ENCODE assay signal across 8 cellular contexts in genomic region chr16:49921791-49922456, GRCh38.
DNase-seq lines count a peak whose midpoint lies in the region; ATAC-seq and TF ChIP-seq lines count a peak whose summit lies in the region.

No MANE protein-coding gene starts in this region.

- no peaks in the 10 kb centered on the region for H4K20me1 ChIP-seq in osteoblast (ENCODE audit: insufficient read depth, low read length)

- no peak overlapping the region for H3K4me2 ChIP-seq in osteoblast (ENCODE audit: insufficient read depth, low read length)

- in situ Hi-C loops in GM13977 (cut with MboI; ENCODE audit: low pct_unique_long_range_greater_than_20kb, low sequenced_read_pairs, unreplicated experiment) = no loop called here

- H3K79me2 ChIP-seq in osteoblast (ENCODE audit: insufficient read depth, low read length) = no peaks in the 10 kb centered on the region

- TF ChIP-seq POLR2A in vagina (IDR thresholded peaks at IDR 0.05) = no peak

- no peak overlapping the region for H3K27ac ChIP-seq in A673 (ENCODE audit: low read depth, low read length, poor library complexity, severe bottlenecking)
- no peak overlapping the region for H3K27ac ChIP-seq in foreskin keratinocyte
- H3K27ac ChIP-seq in osteoblast (ENCODE audit: low read depth, low read length) = no peak overlapping the region
- no peak overlapping the region for H3K27ac ChIP-seq in vagina

- POLR2A ChIA-PET in A673 (lab: Charles Lee; ENCODE audit: low non-redundant PET) = no interaction called here

- no peaks in the 10 kb centered on the region for H3K4me1 ChIP-seq in A673 (ENCODE audit: insufficient read depth, low read length, poor library complexity, severe bottlenecking)
- no peaks in the 10 kb centered on the region for H3K4me1 ChIP-seq in foreskin keratinocyte
- no peaks in the 10 kb centered on the region for H3K4me1 ChIP-seq in osteoblast (ENCODE audit: insufficient read depth, low read length)
- H3K4me1 ChIP-seq in vagina = no peaks in the 10 kb centered on the region

- H3K4me3 ChIP-seq in A673 (ENCODE audit: low read depth, low read length, poor library complexity, severe bottlenecking) (no peak overlapping the region), osteoblast (ENCODE audit: insufficient read depth, low read length) (no peak overlapping the region), vagina (no peak overlapping the region)

- H2AFZ ChIP-seq in osteoblast (ENCODE audit: low read length) = no peak overlapping the region

- ATAC-seq in foreskin keratinocyte = peak; percentile 47

- peak; percentile 81 for TF ChIP-seq CTCF in A673 (conservative IDR thresholded peaks at IDR 0.05; ENCODE audit: low read depth, low read length)
- peak; percentile 72 for TF ChIP-seq CTCF in GM13977 (IDR thresholded peaks at IDR 0.05; ENCODE audit: extremely low read depth, insufficient read depth, missing control alignments)
- peak; percentile 56 for TF ChIP-seq CTCF in foreskin keratinocyte (conservative IDR thresholded peaks at IDR 0.05)
- TF ChIP-seq CTCF in osteoblast (IDR thresholded peaks at IDR 0.05; ENCODE audit: extremely low read depth, low read depth, low read length) = peak; percentile 67
- TF ChIP-seq CTCF in vagina (IDR thresholded peaks at IDR 0.05) = peak in 2 of 3 experiments; percentile 46 to 63

- H3K9me3 ChIP-seq in A673 (ENCODE audit: low read depth, low read length, poor library complexity, severe bottlenecking) (no peaks in the 10 kb centered on the region), osteoblast (ENCODE audit: low read depth, low read length) (no peaks in the 10 kb centered on the region), vagina (no peaks in the 10 kb centered on the region)

- H3K36me3 ChIP-seq in A673 (ENCODE audit: insufficient read depth, low read length, poor library complexity, severe bottlenecking) (no peaks in the 10 kb centered on the region), osteoblast (ENCODE audit: insufficient read depth, low read length) (no peaks in the 10 kb centered on the region), vagina (no peaks in the 10 kb centered on the region)

- CTCF ChIA-PET in A673 (lab: Charles Lee) = interaction anchor here (0.8 to 2.3 kb wide), 4 partner anchors 278 to 517 kb away, joined by 3 to 9 read pairs (median 6); no protein-coding TSS in a partner anchor

- H3K27me3 ChIP-seq in A673 (replicated peaks; ENCODE audit: insufficient read depth, low read depth, low read length, poor library complexity) (no peaks in the 10 kb centered on the region), foreskin keratinocyte (no peaks in the 10 kb centered on the region), osteoblast (ENCODE audit: insufficient read depth, low read length) (no peaks in the 10 kb centered on the region), vagina (no peaks in the 10 kb centered on the region)

- DNase-seq in A673 (ENCODE audit: low spot score) = peak; percentile 75
- DNase-seq in GM13977 (ENCODE audit: low spot score) = peak; percentile 67
- peak; percentile 40 for DNase-seq in NCI-H460 (ENCODE audit: extremely low read depth, low read depth)
- peak; percentile 45 for DNase-seq in activated T-cell treated with anti-CD3 and anti-CD28 coated beads, Interleukin-2, amount 50 U/mL, for 1 hour
- DNase-seq in foreskin keratinocyte = no peak
- DNase-seq in osteoblast (ENCODE audit: insufficient read length, low spot score, missing footprints) = peak; percentile 87
- DNase-seq in vagina (ENCODE audit: extremely low spot score in 2 of 2) = no peak
- no peak for DNase-seq in NCI-H345 (lab: John Stamatoyannopoulos, UW)

- intact Hi-C loops in A673 (cut with micrococcal nuclease; ENCODE audit: unreplicated experiment) = loop anchor here (1.0 to 10.0 kb wide), 5 partner anchors 280 to 514 kb away; no protein-coding TSS in a partner anchor
- intact Hi-C loops in vagina (cut with DNase I) = no loop called here

- BruUV-seq in A673 (replicated peaks; lab: Mats Ljungman, UMichigan) = no TSS peak

Comparison
In these comparisons a context has a peak if more than half of its experiments do, and no peak if none do; other contexts are left out.
1. DNase-seq: peak in A673 (single experiment), GM13977 (single experiment), NCI-H460 (single experiment), activated T-cell treated with anti-CD3 and anti-CD28 coated beads, Interleukin-2, amount 50 U/mL, for 1 hour (single experiment) and osteoblast (single experiment); none in foreskin keratinocyte (0 of 2), vagina (0 of 2) and NCI-H345 (single experiment).
2. Peak in every context shown above with its lines, with median percentiles within 50 percentile points of each other: CTCF ChIP-seq.